In genomic region chr6:168713839-168714238, GRCh38 we compare ENCODE assay signal across 14 cellular contexts.
A peak's percentile ranks its signal among the peaks of the same experiment; 100 is the strongest.
DNase-seq lines count a peak whose midpoint lies in the region; ATAC-seq and TF ChIP-seq lines count a peak whose summit lies in the region.
"Had no signal": no experiment of that assay in that cellular context is flagged by ENCODE, and none has a peak within 500 bp of the region (broad histone marks: within the 10 kb centered on the region; RNA-seq: fewer than 3 reads in every experiment).

No MANE protein-coding gene starts in this region.

- DNase-seq in Caki2 (ENCODE audit: low read depth) (peak; percentile 72), HPDE6-E6E7 (ENCODE audit: extremely low spot score) (peak; percentile 42), brain microvascular endothelial cell (no peak), mesenteric fat pad (ENCODE audit: low spot score) (peak; percentile 60), NCI-H510A (lab: John Stamatoyannopoulos, UW) (no peak)
- DNase-seq: EL; mesenchymal stem cell; NK-92 treated with Interleukin-12 subunit alpha and Interleukin-12 subunit beta, amount 100 ng/mL, for 24 hours; stimulated activated naive CD4-positive, alpha-beta T cell had no signal

- no peak overlapping the region for H3K27ac ChIP-seq in brain microvascular endothelial cell
- H3K27ac ChIP-seq: esophagus muscularis mucosa, skin epidermis had no signal

- H3K27me3 ChIP-seq in brain microvascular endothelial cell (replicated peaks), result no peaks in the 10 kb centered on the region

- peak; percentile 9 for TF ChIP-seq CTCF in brain microvascular endothelial cell (IDR thresholded peaks at IDR 0.05; ENCODE audit: low read depth, low read length, missing control alignments)

- no peak for ATAC-seq in HG03159 (IDR thresholded peaks at IDR 0.05; ENCODE audit: unreplicated experiment)
- ATAC-seq in GM18868 (IDR thresholded peaks at IDR 0.05; ENCODE audit: unreplicated experiment), result no peak
- ATAC-seq in HG02870 (IDR thresholded peaks at IDR 0.05; ENCODE audit: unreplicated experiment), result no peak

- in situ Hi-C loops in Caki2 (cut with HindIII; ENCODE audit: low pct_unique_long_range_greater_than_20kb, low sequenced_read_pairs) (no loop called here), brain microvascular endothelial cell (cut with HindIII; ENCODE audit: low pct_ligation_motif_present, low sequenced_read_pairs) (no loop called here)

- no peak overlapping the region for H3K4me3 ChIP-seq in brain microvascular endothelial cell (ENCODE audit: low read depth, low read length)
- H3K4me3 ChIP-seq: esophagus muscularis mucosa, skin epidermis had no signal

- no peaks in the 10 kb centered on the region for H3K36me3 ChIP-seq in brain microvascular endothelial cell (replicated peaks)
- H3K36me3 ChIP-seq: esophagus muscularis mucosa had no signal

Comparison
In these comparisons a context has a peak if more than half of its experiments do, and no peak if none do; other contexts are left out.
1. DNase-seq: peak in Caki2 (single experiment), HPDE6-E6E7 (single experiment) and mesenteric fat pad (single experiment); none in brain microvascular endothelial cell (single experiment) and NCI-H510A (single experiment).